21 cellular contexts compared by ENCODE assay signal in the genomic region with DNA sequence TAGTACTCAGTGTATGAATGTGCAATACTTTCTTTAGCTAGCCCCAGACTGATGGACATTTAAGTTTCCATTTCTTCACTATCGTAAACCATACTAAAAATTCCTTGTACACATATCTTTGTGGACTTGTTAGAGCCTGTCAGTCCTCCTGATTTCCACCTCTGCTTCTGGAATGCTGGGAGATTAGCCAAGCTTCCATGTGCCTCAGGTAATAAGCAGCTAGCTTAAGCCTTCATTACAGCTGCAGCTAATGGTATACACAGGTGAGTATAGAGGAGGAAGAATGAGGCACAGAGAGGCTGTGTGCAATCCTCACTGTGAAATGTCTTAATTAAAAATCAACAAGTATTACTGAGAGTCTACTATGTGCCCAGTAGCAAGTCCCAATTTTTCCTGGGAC. TPM values are rescaled to one million over a fixed set of nuclear protein-coding genes. Genes with fewer than 3 reads are reported as not detected.
DNase-seq lines count a peak whose midpoint lies in the region; ATAC-seq, FAIRE-seq and TF ChIP-seq lines count a peak whose summit lies in the region.
"Had no signal": no experiment of that assay in that cellular context is flagged by ENCODE, and none has a peak within 500 bp of the region (broad histone marks: within the 10 kb centered on the region; RNA-seq: fewer than 3 reads in every experiment).

No MANE protein-coding gene starts in this region.

- no peaks in the 10 kb centered on the region for H3K9me1 ChIP-seq in K562 (ENCODE audit: control insufficient read depth, insufficient read depth, low read length)

- 69% methylated on average over 1 of the region's 1 CpG for WGBS in A549 (ENCODE audit: missing lambda C conversion rate)
- WGBS in K562 (ENCODE audit: insufficient coverage, low coverage, missing lambda C conversion rate): 100% methylated on average over 1 of the region's 1 CpG

- FAIRE-seq in A549 (lab: Jason Lieb, UNC) (peak; percentile 67), K562 (lab: Jason Lieb, UNC) (no peak)
- FAIRE-seq: A204.1, H54, HTR-8/SVneo had no signal

- TF ChIP-seq CTCF in A549 (IDR thresholded peaks at IDR 0.05) (no peak), K562 (IDR thresholded peaks at IDR 0.05 in 2 of 3, conservative IDR thresholded peaks at IDR 0.05 in 1 of 3; ENCODE audit: insufficient read depth in 2 of 3, low read depth in 1 of 3, low read length in 3 of 3) (no peak), foreskin keratinocyte (conservative IDR thresholded peaks at IDR 0.05) (no peak)

- no peak overlapping the region for H3K27ac ChIP-seq in A549
- no peak overlapping the region for H3K27ac ChIP-seq in K562 (ENCODE audit: extremely low read depth, low read depth, low read length)
- no peak overlapping the region for H3K27ac ChIP-seq in foreskin keratinocyte
- H3K27ac ChIP-seq: C4-2B had no signal

- H4K20me1 ChIP-seq in K562 (replicated peaks; ENCODE audit: control insufficient read depth, insufficient read depth, low read length): no peaks in the 10 kb centered on the region

- CTCF ChIA-PET in A549 (lab: Yijun Ruan, JAX) (no interaction called here), K562 (lab: Yijun Ruan, JAX; ENCODE audit: low intra/inter-chr PET ratio) (no interaction called here)

- POLR2A ChIA-PET in A549 (lab: Yijun Ruan, JAX): no interaction called here
- POLR2A ChIA-PET in K562 (lab: Yijun Ruan, JAX): no interaction called here

- H3K4me2 ChIP-seq in A549 (no peak overlapping the region), K562 (ENCODE audit: insufficient read depth, low read length) (no peak overlapping the region)
- H3K4me2 ChIP-seq: GM23338 had no signal

- no TSS peak for BruUV-seq in K562 (replicated peaks; lab: Mats Ljungman, UMichigan)

- no peak for TF ChIP-seq POLR2A in A549 (IDR thresholded peaks at IDR 0.05; ENCODE audit: low read length)
- TF ChIP-seq POLR2A in K562 (conservative IDR thresholded peaks at IDR 0.05): no peak

- 0 out of 2 replicates have a peak overlapping the region, but pooled peaks have one; percentile 44 for H2AFZ ChIP-seq in K562 (ENCODE audit: low read depth, low read length)
- H2AFZ ChIP-seq: GM23338 had no signal

- H3K4me3 ChIP-seq in A549 (no peak overlapping the region), K562 (no peak overlapping the region)
- H3K4me3 ChIP-seq: GM23338 had no signal

- H3K9me3 ChIP-seq in A549 (no peaks in the 10 kb centered on the region), K562 (replicated peaks; ENCODE audit: control insufficient read depth, insufficient read depth, low read depth, low read length) (no peaks in the 10 kb centered on the region)

- H3K4me1 ChIP-seq in A549 (no peaks in the 10 kb centered on the region), K562 (replicated peaks in 1 of 2; ENCODE audit: control insufficient read depth in 2 of 2, insufficient read depth in 2 of 2, low read length in 2 of 2) (peaks cover 17 to 45% of the 10 kb centered on the region in 2 experiments), foreskin keratinocyte (no peaks in the 10 kb centered on the region)

- no peak for TF ChIP-seq RAD21 in A549 (conservative IDR thresholded peaks at IDR 0.05 in 1 of 2, IDR thresholded peaks at IDR 0.05 in 1 of 2)
- no peak for TF ChIP-seq RAD21 in K562 (CRISPR knock-in tag; conservative IDR thresholded peaks at IDR 0.05 in 1 of 2, IDR thresholded peaks at IDR 0.05 in 1 of 2)

- H3K79me2 ChIP-seq in K562 (ENCODE audit: control insufficient read depth, insufficient read depth, low read length): no peaks in the 10 kb centered on the region; the same call in 2 of the 3 replicates

- intact Hi-C loops in K562 (cut with micrococcal nuclease): no loop called here

- TF ChIP-seq EP300 in A549 (IDR thresholded peaks at IDR 0.05) (no peak), K562 (IDR thresholded peaks at IDR 0.05; ENCODE audit: low read length) (no peak)

- ATAC-seq in A549 (no peak), K562 (no peak), foreskin keratinocyte (peak; percentile 75), GM21723 (IDR thresholded peaks at IDR 0.05; ENCODE audit: unreplicated experiment) (no peak)
- ATAC-seq: GM23338 had no signal

- H3K27me3 ChIP-seq in K562 (ENCODE audit: control insufficient read depth in 2 of 2, insufficient read depth in 2 of 2, low read length in 2 of 2): no peaks in the 10 kb centered on the region
- no peaks in the 10 kb centered on the region for H3K27me3 ChIP-seq in foreskin keratinocyte

- no peaks in the 10 kb centered on the region for H3K36me3 ChIP-seq in K562 (ENCODE audit: control insufficient read depth, insufficient read depth, low read length)

- in situ Hi-C loops in K562 (cut with MboI): no loop called here

- H3K9ac ChIP-seq in K562 (ENCODE audit: insufficient read depth in 1 of 2, low read depth in 2 of 2, low read length in 2 of 2): no peak overlapping the region

- DNase-seq in A549 (ENCODE audit: low read depth in 1 of 2, low spot score in 1 of 2): no peak
- peak; percentile 3 for DNase-seq in NCI-H69 (lab: John Stamatoyannopoulos, UW)
- DNase-seq in K562 (ENCODE audit: extremely low read depth in 1 of 4, low spot score in 3 of 4): no peak
- peak; percentile 70 to 77 for DNase-seq in foreskin keratinocyte
- DNase-seq in NCI-H1105 treated with DMSO at 0.1 percent for 48 hours (lab: John Stamatoyannopoulos, UW): no peak
- DNase-seq in DMS53 (lab: John Stamatoyannopoulos, UW): no peak
- DNase-seq: AML-193; CD4-positive, alpha-beta T cell; DMS153; DMS79 treated with DMSO at 0.1 percent for 48 hours; GF-D8; HCEC 1CT; IMR-90; KBM-7 had no signal

TF ChIP-seq in A549, 52 proteins besides CTCF, POLR2A, EP300 and RAD21 (continues in another document):
- no peak for TF ChIP-seq NPAS2 (CRISPR knock-in tag; IDR thresholded peaks at IDR 0.05; ENCODE audit: borderline replicate concordance)
- no peak for TF ChIP-seq CHD4 (IDR thresholded peaks at IDR 0.05; ENCODE audit: borderline replicate concordance)

TF ChIP-seq in K562, 482 proteins besides CTCF, POLR2A, EP300 and RAD21 (continues in another document):
- TF ChIP-seq STAT5B (CRISPR knock-in tag; IDR thresholded peaks at IDR 0.05) (no peak), ZKSCAN3 (CRISPR knock-in tag; IDR thresholded peaks at IDR 0.05) (no peak), RHOXF2B (CRISPR knock-in tag; conservative IDR thresholded peaks at IDR 0.05) (no peak)

RNA-seq across cellular contexts. Expression of gene SMIM9, which starts 9.8 kb away (rescaled TPM):
- polyA plus RNA-seq in A549 (2011; rRNA removed) (not detected in 2 replicates), A549 (2017; fragmentation: RNase III; extraction: RNeasy Plus Mini Kit Qiagen cat#74134 plus additional on column Dnase treatment) (not detected in 3 replicates), K562 (2011; rRNA removed) (not detected in 2 replicates), K562 (2014; fragmentation: Illumina TruSeq; extraction: Trizol) (not detected in 2 replicates), K562 (2014; fragmentation: Nextera tagmentation; extraction: Ambion mirVana) (under 1 TPM in 1 of 2 experiments, not detected in 1; 0.08 TPM), K562 (2014; rRNA removed) (not detected in 2 replicates), foreskin keratinocyte (not detected in 2 replicates)
- polyA plus RNA-seq in A549 (2012; cell fraction: cytosol; rRNA removed): not detected in 2 replicates
- not detected in 2 replicates for polyA plus RNA-seq in A549 (2012; cell fraction: nucleus; rRNA removed)
- polyA minus RNA-seq in A549 (2011; rRNA and poly(A)+ RNA removed): not detected in 2 replicates
- not detected in 2 replicates for total RNA-seq in K562 (2011; cell fraction: chromatin; rRNA removed; ENCODE audit: low replicate concordance)
- not detected in 2 replicates for total RNA-seq in K562 (2011; cell fraction: nucleolus; rRNA removed)
- not detected in 2 replicates for total RNA-seq in K562 (2011; cell fraction: nucleoplasm; rRNA removed)
- total RNA-seq in K562 (2014; rRNA removed) (not detected in 2 replicates), K562 (2014; rRNA removed; fragmentation: Illumina TruSeq; extraction: Trizol) (not detected in 2 replicates), K562 (2015; rRNA removed; fragmentation: Illumina TruSeq; extraction: Trizol) (not detected in 2 replicates), K562 (2021) (not detected in 2 replicates), foreskin keratinocyte (not detected in 2 replicates)
- not detected in 2 replicates for polyA plus RNA-seq in K562 (2011; cell fraction: cytosol; rRNA removed)
- not detected in 2 replicates for polyA plus RNA-seq in K562 (2011; cell fraction: nucleus; rRNA removed)
- not detected in 2 replicates for polyA plus RNA-seq in K562 (2012)
- not detected in 2 replicates for polyA minus RNA-seq in K562 (2011; rRNA and poly(A)+ RNA removed)
- not detected in 2 replicates for polyA minus RNA-seq in K562 (2011; cell fraction: cytosol; rRNA and poly(A)+ RNA removed)
- polyA minus RNA-seq in K562 (2011; cell fraction: nucleus; rRNA and poly(A)+ RNA removed): not detected in 2 replicates
- total RNA-seq: CD4-positive, alpha-beta T cell; GM23338; IMR-90 had no signal
- polyA plus RNA-seq: BJ, GM23338, IMR-90 had no signal

RNA-seq across cellular contexts. Expression of gene MPP1, which starts 19.4 kb away (rescaled TPM):
- polyA plus RNA-seq in A549 (2011; rRNA removed) (10.7 and 11.2 TPM in 2 replicates), A549 (2017; fragmentation: RNase III; extraction: RNeasy Plus Mini Kit Qiagen cat#74134 plus additional on column Dnase treatment) (13.8 to 15.1 TPM (median 14.3 TPM) in 3 replicates), K562 (2011; rRNA removed) (354 and 391 TPM in 2 replicates), K562 (2014; fragmentation: Illumina TruSeq; extraction: Trizol) (339 and 395 TPM in 2 replicates), K562 (2014; fragmentation: Nextera tagmentation; extraction: Ambion mirVana) (100 to 1,000 TPM; 271 to 305 TPM), K562 (2014; rRNA removed) (283 and 336 TPM in 2 replicates), foreskin keratinocyte (7.5 and 7.6 TPM in 2 replicates)
- polyA plus RNA-seq in A549 (2012; cell fraction: cytosol; rRNA removed): 9.6 and 10.7 TPM in 2 replicates
- 14.9 and 15.8 TPM in 2 replicates for polyA plus RNA-seq in A549 (2012; cell fraction: nucleus; rRNA removed)
- polyA minus RNA-seq in A549 (2011; rRNA and poly(A)+ RNA removed): 8.6 and 11.1 TPM in 2 replicates
- total RNA-seq in K562 (2011; cell fraction: chromatin; rRNA removed; ENCODE audit: low replicate concordance): 409 and 526 TPM in 2 replicates
- 213 and 246 TPM in 2 replicates for total RNA-seq in K562 (2011; cell fraction: nucleolus; rRNA removed)
- total RNA-seq in K562 (2011; cell fraction: nucleoplasm; rRNA removed): 345 and 458 TPM in 2 replicates
- total RNA-seq in K562 (2014; rRNA removed) (276 and 289 TPM in 2 replicates), K562 (2014; rRNA removed; fragmentation: Illumina TruSeq; extraction: Trizol) (267 and 280 TPM in 2 replicates), K562 (2015; rRNA removed; fragmentation: Illumina TruSeq; extraction: Trizol) (220 and 227 TPM in 2 replicates), K562 (2021) (290 and 305 TPM in 2 replicates), foreskin keratinocyte (8.6 and 9.0 TPM in 2 replicates)
- polyA plus RNA-seq in K562 (2011; cell fraction: cytosol; rRNA removed): 231 and 288 TPM in 2 replicates
- polyA plus RNA-seq in K562 (2011; cell fraction: nucleus; rRNA removed): 756 and 889 TPM in 2 replicates
- polyA plus RNA-seq in K562 (2012): 313 and 332 TPM in 2 replicates
- 344 and 367 TPM in 2 replicates for polyA minus RNA-seq in K562 (2011; rRNA and poly(A)+ RNA removed)
- 226 and 236 TPM in 2 replicates for polyA minus RNA-seq in K562 (2011; cell fraction: cytosol; rRNA and poly(A)+ RNA removed)
- polyA minus RNA-seq in K562 (2011; cell fraction: nucleus; rRNA and poly(A)+ RNA removed): 190 and 313 TPM in 2 replicates

Comparison
In these comparisons a context has a peak if more than half of its experiments do, and no peak if none do; other contexts are left out.
1. DNase-seq: peak in NCI-H69 (single experiment) and foreskin keratinocyte (2 of 2); none in A549 (0 of 2), K562 (0 of 4), NCI-H1105 treated with DMSO at 0.1 percent for 48 hours (single experiment) and DMS53 (single experiment).
2. RNA of gene MPP1, which starts 19.4 kb away (polyA plus RNA-seq): 231 to 889 TPM in K562; 9.6 to 15.8 TPM in A549 and 7.5 to 7.6 TPM in foreskin keratinocyte; every median in the first group is over 10 times any median in the second.